Comparison of ENCODE assay signal across 8 cellular contexts in genomic region chr17:63827002-63827800, GRCh38. TPM values are rescaled to one million over a fixed set of nuclear protein-coding genes. Genes with fewer than 3 reads are reported as not detected.
DNase-seq lines count a peak whose midpoint lies in the region; ATAC-seq and TF ChIP-seq lines count a peak whose summit lies in the region.

TSS of gene FTSJ3 (minus strand) at chr17:63827663. CDS start at chr17:63826902, 761 bp downstream.
TSS of gene PSMC5 (plus strand) at chr17:63827431. CDS start at chr17:63827491, 60 bp downstream.

- H4K20me1 ChIP-seq in PC-3 (ENCODE audit: low read length) = peaks cover 29% of the 10 kb centered on the region

- peak within 1 kb of the TSS; percentile 99 for H3K4me3 ChIP-seq in Jurkat, Clone E6-1 (ENCODE audit: low read length)
- H3K4me3 ChIP-seq in PC-3 (ENCODE audit: low read length) = peak within 1 kb of the TSS; percentile 89
- peak within 1 kb of the TSS; percentile 68 to 88 for H3K4me3 ChIP-seq in esophagus (ENCODE audit: low read depth in 1 of 2, low read length in 2 of 2)
- peak within 1 kb of the TSS; percentile 90 for H3K4me3 ChIP-seq in mucosa of stomach (ENCODE audit: low read length)

- peak; percentile 86 for ATAC-seq in GM21619 (IDR thresholded peaks at IDR 0.05; ENCODE audit: unreplicated experiment)
- ATAC-seq in PC-3 = peak; percentile 91

- peak; percentile 81 for DNase-seq in DMS53 treated with DMSO at 0.1 percent for 48 hours (lab: John Stamatoyannopoulos, UW; ENCODE audit: unreplicated experiment)
- peak; percentile 94 for DNase-seq in Jurkat, Clone E6-1 (ENCODE audit: low read depth, low spot score)
- peak; percentile 97 for DNase-seq in PC-3
- DNase-seq in activated T-cell treated with anti-CD3 and anti-CD28 coated beads, Interleukin-2, amount 50 U/mL, for 1 hour = peak; percentile 92
- peak; percentile 84 to 85 for DNase-seq in stimulated activated CD8-positive, alpha-beta memory T cell treated with anti-CD3 and anti-CD28 coated beads, Interleukin-7, amount 100 ng/mL, for 1 hour (ENCODE audit: low read depth in 2 of 2)

- H3K4me2 ChIP-seq in PC-3 (ENCODE audit: low read length) = peak within 1 kb of the TSS; percentile 97

- H3K4me1 ChIP-seq in PC-3 (ENCODE audit: insufficient read depth, low read length) (peaks cover 22% of the 10 kb centered on the region), esophagus (ENCODE audit: control insufficient read depth in 2 of 2, insufficient read depth in 2 of 2, low read length in 1 of 2) (peaks cover 0 to 5% of the 10 kb centered on the region in 2 donors), mucosa of stomach (ENCODE audit: control insufficient read depth, insufficient read depth, low read length) (peaks cover 19% of the 10 kb centered on the region)

- POLR2A ChIA-PET in PC-3 (lab: Charles Lee; ENCODE audit: unreplicated experiment) = interaction anchor here (0.5 to 1.0 kb wide), 4 partner anchors 22 to 86 kb away, joined by 3 to 6 read pairs (median 4); partner anchors contain the start of gene CCDC47

- H3K27ac ChIP-seq in PC-3 (ENCODE audit: low read length) (peak within 1 kb of the TSS; percentile 81), esophagus (ENCODE audit: low read depth in 2 of 2, low read length in 1 of 2) (peak within 1 kb of the TSS; percentile 91 to 94)

- H3K27me3 ChIP-seq in PC-3 (ENCODE audit: low read length) (no peaks in the 10 kb centered on the region), esophagus (ENCODE audit: control insufficient read depth in 1 of 2, insufficient read depth in 2 of 2, low read length in 2 of 2) (no peaks in the 10 kb centered on the region), mucosa of stomach (ENCODE audit: control insufficient read depth, insufficient read depth, low read length) (no peaks in the 10 kb centered on the region)

- H3K79me2 ChIP-seq in PC-3 (ENCODE audit: low read length) = peaks cover 61% of the 10 kb centered on the region

- 0 to 1% methylated on average over 58 of the region's 58 CpGs for WGBS in esophagus, 2 donors

- CTCF ChIA-PET in PC-3 (lab: Charles Lee) = interaction anchor here (0.5 to 0.8 kb wide), 3 partner anchors 16 to 201 kb away, joined by 3 to 12 read pairs (median 3); no protein-coding TSS in a partner anchor

- BruUV-seq in PC-3 (replicated peaks; lab: Mats Ljungman, UMichigan) = no TSS peak

- H3K9me3 ChIP-seq in PC-3 (ENCODE audit: low read length) (no peaks in the 10 kb centered on the region), esophagus (ENCODE audit: control insufficient read depth in 2 of 2, insufficient read depth in 1 of 2, low read depth in 1 of 2, low read length in 1 of 2) (no peaks in the 10 kb centered on the region), mucosa of stomach (ENCODE audit: control insufficient read depth, low read length) (no peaks in the 10 kb centered on the region)

- peaks cover 76% of the 10 kb centered on the region for H3K36me3 ChIP-seq in PC-3 (ENCODE audit: low read depth, low read length)
- H3K36me3 ChIP-seq in esophagus (ENCODE audit: control insufficient read depth in 2 of 2, insufficient read depth in 2 of 2, low read length in 1 of 2) = peaks cover 42 to 52% of the 10 kb centered on the region in 2 donors
- H3K36me3 ChIP-seq in mucosa of stomach (ENCODE audit: control insufficient read depth, insufficient read depth, low read length) = peaks cover 24% of the 10 kb centered on the region

- peak within 1 kb of the TSS; percentile 91 for H3K9ac ChIP-seq in PC-3 (ENCODE audit: low read length)
- H3K9ac ChIP-seq in mucosa of stomach (ENCODE audit: low read length) = peak within 1 kb of the TSS; percentile 85

- no peaks in the 10 kb centered on the region for H3K9me2 ChIP-seq in PC-3 (replicated peaks; ENCODE audit: low read length)

- H3F3A ChIP-seq in PC-3 (ENCODE audit: low read length, unreplicated experiment) = no peaks in the 10 kb centered on the region

- peak; percentile 63 for TF ChIP-seq CTCF in PC-3 (conservative IDR thresholded peaks at IDR 0.05; ENCODE audit: low read depth, low read length)

- intact Hi-C loops in PC-3 (cut with micrococcal nuclease) = loop anchor here (1.0 to 5.0 kb wide), 3 partner anchors 16 to 130 kb away; partner anchors contain the start of gene CCDC47

- peak within 1 kb of the TSS; percentile 86 for H2AFZ ChIP-seq in PC-3 (ENCODE audit: low read length)

RNA-seq across cellular contexts. Expression of gene FTSJ3, which starts in this region (rescaled TPM):
- polyA plus RNA-seq in Jurkat, Clone E6-1 (2012; ENCODE audit: insufficient read depth, insufficient read length) = 90.6 TPM
- 82.4 and 112 TPM in 2 replicates for total RNA-seq in PC-3 (2014; rRNA removed)
- 10 to 100 TPM; 15.1 to 18.5 TPM for polyA plus RNA-seq in esophagus

RNA-seq across cellular contexts. Expression of gene PSMC5, which starts in this region (rescaled TPM):
- 507 TPM for polyA plus RNA-seq in Jurkat, Clone E6-1 (2012; ENCODE audit: insufficient read depth, insufficient read length)
- 163 and 205 TPM in 2 replicates for total RNA-seq in PC-3 (2014; rRNA removed)
- polyA plus RNA-seq in esophagus = 100 to 1,000 TPM; 137 to 156 TPM

Comparison
In these comparisons a context has a peak if more than half of its experiments do, and no peak if none do; other contexts are left out.
1. Peak in every context shown above with its lines: DNase-seq, ATAC-seq, H3K4me3 ChIP-seq and H3K27ac ChIP-seq.